Comparison of ENCODE assay signal across 12 cellular contexts in the genomic region with DNA sequence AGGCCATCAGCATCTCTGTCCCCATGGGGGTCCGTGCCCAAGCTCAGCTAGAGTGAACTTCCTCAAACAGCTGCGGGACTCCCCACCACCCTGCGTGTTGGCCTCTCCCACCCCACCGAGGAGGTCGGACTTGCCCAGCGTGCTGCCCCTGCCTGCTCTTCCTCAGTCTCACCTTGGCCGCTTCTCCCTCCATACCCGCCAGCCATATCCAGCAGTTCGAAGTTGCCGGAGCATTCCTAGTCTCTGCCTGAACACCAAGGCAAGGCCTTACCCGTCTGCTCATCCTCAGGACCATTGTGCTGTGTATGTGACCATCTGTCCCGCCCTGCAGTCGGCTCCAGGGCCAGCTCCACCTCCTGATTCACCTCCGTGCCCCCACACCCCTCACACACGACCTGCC.
"Had no signal": no experiment of that assay in that cellular context is flagged by ENCODE, and none has a peak within 500 bp of the region (broad histone marks: within the 10 kb centered on the region; RNA-seq: fewer than 3 reads in every experiment).

No MANE protein-coding gene starts in this region.

- H3K4me1 ChIP-seq: heart left ventricle, sigmoid colon had no signal

- H3K9me3 Mint-ChIP-seq: activated naive CD4-positive, alpha-beta T cell treated with anti-CD3 and anti-CD28 coated beads, Interleukin-2, amount 50 U/mL, for 72 hours; activated T-helper 2 cell treated with anti-CD3 and anti-CD28 coated beads, Interferon-gamma antibody, Interleukin-2, Interleukin-4, amounts not matched to agents 10 μg/mL and 5 μg/mL and 100 μg/mL, durations not matched to agents 14 hours and 24 hours and 36 hours; immature natural killer cell; nephron; stimulated activated naive CD8-positive, alpha-beta T cell treated with anti-CD3 and anti-CD28 coated beads, Interleukin-15, amount 100 ng/mL, for 72 hours had no signal

- H3K4me1 Mint-ChIP-seq: stimulated activated naive CD8-positive, alpha-beta T cell treated with anti-CD3 and anti-CD28 coated beads, Interleukin-15, amount 100 ng/mL, for 72 hours had no signal

- H3K36me3 Mint-ChIP-seq: activated naive CD4-positive, alpha-beta T cell treated with anti-CD3 and anti-CD28 coated beads, Interleukin-2, amount 50 U/mL, for 72 hours; immature natural killer cell had no signal

- H3K4me3 ChIP-seq: cardiac muscle cell, heart left ventricle, sigmoid colon, spleen had no signal

- ATAC-seq: activated naive CD4-positive, alpha-beta T cell treated with anti-CD3 and anti-CD28 coated beads, Interleukin-2, amount 50 U/mL, for 72 hours; heart left ventricle; stimulated activated naive CD8-positive, alpha-beta T cell treated with anti-CD3 and anti-CD28 coated beads, Interleukin-15, amount 100 ng/mL, for 72 hours had no signal

- H3K27me3 ChIP-seq: cardiac muscle cell had no signal

- DNase-seq: activated CD4-positive, alpha-beta T cell treated with anti-CD3 and anti-CD28 coated beads for 1 hour; activated CD4-positive, alpha-beta T cell treated with anti-CD3 and anti-CD28 coated beads, Interleukin-2, amount 50 U/mL, for 4 hours; immature natural killer cell; sigmoid colon; spleen; stimulated activated naive CD8-positive, alpha-beta T cell treated with anti-CD3 and anti-CD28 coated beads, Interleukin-15, amount 100 ng/mL, for 72 hours; T-helper 9 cell had no signal

- H3K27ac Mint-ChIP-seq: activated naive CD4-positive, alpha-beta T cell treated with anti-CD3 and anti-CD28 coated beads, Interleukin-2, amount 50 U/mL, for 72 hours; activated T-helper 2 cell treated with anti-CD3 and anti-CD28 coated beads, Interferon-gamma antibody, Interleukin-2, Interleukin-4, amounts not matched to agents 10 μg/mL and 5 μg/mL and 100 μg/mL, durations not matched to agents 14 hours and 24 hours and 36 hours; nephron; stimulated activated naive CD8-positive, alpha-beta T cell treated with anti-CD3 and anti-CD28 coated beads, Interleukin-15, amount 100 ng/mL, for 72 hours had no signal

- H3K9me3 ChIP-seq: heart left ventricle, sigmoid colon, spleen had no signal

- H3K27ac ChIP-seq: cardiac muscle cell, heart left ventricle, sigmoid colon, spleen had no signal

- H3K36me3 ChIP-seq: cardiac muscle cell, heart left ventricle, sigmoid colon, spleen had no signal

- H3K4me3 Mint-ChIP-seq: immature natural killer cell; nephron; stimulated activated naive CD8-positive, alpha-beta T cell treated with anti-CD3 and anti-CD28 coated beads, Interleukin-15, amount 100 ng/mL, for 72 hours had no signal
